Comparison of ENCODE assay signal across 15 cellular contexts in the genomic region with DNA sequence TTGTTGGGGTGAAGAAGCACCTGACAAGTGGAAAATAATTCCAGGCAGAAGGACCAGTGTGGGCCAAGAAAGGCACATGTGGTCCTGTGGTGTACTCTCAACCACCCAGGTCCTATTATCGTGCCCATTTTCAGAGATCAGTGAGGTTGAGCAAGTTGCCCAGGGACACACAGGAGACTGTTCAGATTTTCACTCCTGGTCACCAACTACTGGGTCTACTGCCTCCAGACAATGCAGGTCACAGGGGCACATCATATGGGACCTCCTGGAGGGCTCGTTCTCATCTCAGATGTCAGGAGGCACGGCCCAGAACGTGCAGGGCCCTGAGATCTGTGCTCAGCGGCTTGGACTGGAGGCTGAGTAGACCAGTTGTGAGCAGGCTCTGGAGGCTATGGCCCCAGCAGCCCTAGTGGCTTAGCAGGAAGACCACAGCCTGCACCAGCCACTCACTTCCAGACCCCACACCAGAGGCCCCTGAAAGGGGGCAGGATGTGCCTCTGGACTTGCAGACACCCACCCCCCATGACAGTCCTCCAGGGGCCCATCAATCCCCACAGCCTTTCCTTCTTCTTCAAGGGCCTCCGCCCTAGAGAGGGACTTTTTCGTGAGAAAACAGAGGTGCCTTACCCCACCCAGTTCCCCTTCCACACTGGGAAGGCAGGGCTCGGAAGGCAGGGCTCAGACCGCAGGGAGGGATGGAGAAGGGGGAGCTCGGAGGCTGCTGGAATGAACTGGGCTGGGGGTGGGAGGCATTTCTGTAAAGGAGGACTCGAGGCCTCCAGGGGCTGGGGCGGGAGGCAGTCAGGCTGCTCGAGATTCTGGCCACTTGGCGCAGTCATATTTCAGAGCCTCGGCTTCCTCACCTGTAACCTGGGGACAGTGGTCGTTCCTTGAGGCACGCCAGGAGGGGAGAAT.
DNase-seq lines count a peak whose midpoint lies in the region; ATAC-seq, FAIRE-seq and TF ChIP-seq lines count a peak whose summit lies in the region.
"Had no signal": no experiment of that assay in that cellular context is flagged by ENCODE, and none has a peak within 500 bp of the region (broad histone marks: within the 10 kb centered on the region; RNA-seq: fewer than 3 reads in every experiment).

No MANE protein-coding gene starts in this region.

- no peak overlapping the region for H3K18ac ChIP-seq in mesendoderm (ENCODE audit: low read length)

- H3K9me3 ChIP-seq in astrocyte (ENCODE audit: insufficient read depth, low read depth, low read length) = no peaks in the 10 kb centered on the region
- no peaks in the 10 kb centered on the region for H3K9me3 ChIP-seq in gastrocnemius medialis
- H3K9me3 ChIP-seq: neutrophil, SJSA1 had no signal

- peak overlapping the region; percentile 53 for H3K9ac ChIP-seq in astrocyte (ENCODE audit: low read length)
- no peak overlapping the region for H3K9ac ChIP-seq in mesendoderm (ENCODE audit: low read length)

- H3K4me3 ChIP-seq in ACC112 (ENCODE audit: low read depth, low read length) = peak overlapping the region; percentile 67
- H3K4me3 ChIP-seq in astrocyte (ENCODE audit: insufficient read depth, low read depth, low read length) = peak overlapping the region; percentile 25
- H3K4me3 ChIP-seq in gastrocnemius medialis = peak overlapping the region; percentile 23 to 41 (median 34)
- H3K4me3 ChIP-seq in mesendoderm (ENCODE audit: low read length) = no peak overlapping the region
- H3K4me3 ChIP-seq: GM12878, SJSA1 had no signal

- H3K79me2 ChIP-seq in ACC112 (ENCODE audit: control insufficient read depth, insufficient read depth, low read length, unreplicated experiment) (no peaks in the 10 kb centered on the region), astrocyte (ENCODE audit: insufficient read depth, low read length) (no peaks in the 10 kb centered on the region), mesendoderm (ENCODE audit: control insufficient read depth, insufficient read depth, low read length) (no peaks in the 10 kb centered on the region)

- TF ChIP-seq CTCF in astrocyte (IDR thresholded peaks at IDR 0.05; ENCODE audit: insufficient read depth, low read depth, low read length) (no peak), gastrocnemius medialis (IDR thresholded peaks at IDR 0.05 in 4 of 5, conservative IDR thresholded peaks at IDR 0.05 in 1 of 5) (no peak)

- FAIRE-seq in astrocyte (lab: Jason Lieb, UNC) = no peak
- FAIRE-seq: GM12878 had no signal

- no peak for TF ChIP-seq POLR2A in gastrocnemius medialis (IDR thresholded peaks at IDR 0.05)

- no peak overlapping the region for H4K5ac ChIP-seq in mesendoderm (ENCODE audit: low read length)

- in situ Hi-C loops in gastrocnemius medialis (cut with MboI; ENCODE audit: low sequenced_read_pairs in 4 of 4) = no loop called here

- peak overlapping the region; percentile 98 for H2AFZ ChIP-seq in ACC112 (ENCODE audit: low read length, unreplicated experiment)
- H2AFZ ChIP-seq in astrocyte (ENCODE audit: low read depth, low read length) = peak overlapping the region; percentile 75

- no peaks in the 10 kb centered on the region for H3K36me3 Mint-ChIP-seq in astrocyte (ENCODE audit: low read depth, unreplicated experiment)

- H2AK5ac ChIP-seq in mesendoderm (ENCODE audit: low read length) = no peak overlapping the region

- no peaks in the 10 kb centered on the region for H3K79me1 ChIP-seq in mesendoderm (ENCODE audit: low read length)

- ATAC-seq in left ventricle myocardium superior (peak; percentile 2), gastrocnemius medialis (no peak)
- ATAC-seq: GM12878 had no signal

- H4K20me1 ChIP-seq in astrocyte (ENCODE audit: insufficient read depth, low read length) = no peaks in the 10 kb centered on the region

- H3K4me1 ChIP-seq in ACC112 (ENCODE audit: control insufficient read depth, insufficient read depth, low read length, unreplicated experiment) (peaks cover 28% of the 10 kb centered on the region), astrocyte (ENCODE audit: insufficient read depth, low read length) (peaks cover 14% of the 10 kb centered on the region), gastrocnemius medialis (peaks cover 9 to 18% of the 10 kb centered on the region in 2 donors), mesendoderm (ENCODE audit: control insufficient read depth, low read depth, low read length) (no peaks in the 10 kb centered on the region)
- H3K4me1 ChIP-seq: SJSA1 had no signal

- H3K27ac ChIP-seq in ACC112 (ENCODE audit: low read depth, low read length) = peak overlapping the region; percentile 27; the same call in 1 of the 2 replicates
- H3K27ac ChIP-seq in astrocyte (ENCODE audit: low read depth, low read length) = peak overlapping the region; percentile 23
- peak overlapping the region; percentile 30 to 65 (median 56) for H3K27ac ChIP-seq in gastrocnemius medialis
- H3K27ac ChIP-seq in mesendoderm (ENCODE audit: low read depth, low read length) = no peak overlapping the region
- H3K27ac ChIP-seq: neutrophil, SJSA1 had no signal

- no peak overlapping the region for H4K8ac ChIP-seq in mesendoderm (ENCODE audit: low read depth, low read length)

- no peak overlapping the region for H2BK120ac ChIP-seq in mesendoderm (ENCODE audit: low read depth, low read length)

- intact Hi-C loops in left ventricle myocardium superior (cut with micrococcal nuclease) (no loop called here), gastrocnemius medialis (cut with DNase I; ENCODE audit: low total_unique reads) (loop anchor here (5.0 kb wide), 1 partner anchor 76 kb away; no protein-coding TSS in a partner anchor)

- peaks cover 26% of the 10 kb centered on the region for H3K4me1 Mint-ChIP-seq in astrocyte (ENCODE audit: low read depth, unreplicated experiment)
- H3K4me1 Mint-ChIP-seq: activated B cell treated with CpG ODN at 0.5 μM for 24 hours had no signal

- H3K23ac ChIP-seq in mesendoderm (ENCODE audit: low read length) = no peak overlapping the region

- no peak for DNase-seq in astrocyte (ENCODE audit: low read depth)
- DNase-seq in left ventricle myocardium superior = no peak
- DNase-seq in gastrocnemius medialis = no peak
- DNase-seq in NCI-H748 treated with DMSO at 0.1 percent for 48 hours (lab: John Stamatoyannopoulos, UW) = no peak
- DNase-seq in mesendoderm = no peak
- no peak for DNase-seq in amniotic stem cell (lab: John Stamatoyannopoulos, UW)
- DNase-seq in HPDE6-E6E7 (ENCODE audit: extremely low spot score) = no peak
- DNase-seq: activated B cell treated with CpG ODN at 0.5 μM for 24 hours; NCI-H1436; NCI-H774; stimulated activated CD4-positive, alpha-beta T cell treated with anti-CD3 and anti-CD28 coated beads, Interleukin-4, amount 100 ng/mL, for 4 hours had no signal

- WGBS in mesendoderm (ENCODE audit: extremely low coverage, insufficient coverage, low lambda C conversion rate) = no CpG with 5 or more reads among the region's 17 CpGs

- H3K27ac Mint-ChIP-seq in astrocyte (ENCODE audit: unreplicated experiment) = no peak overlapping the region
- H3K27ac Mint-ChIP-seq: activated B cell treated with CpG ODN at 0.5 μM for 24 hours had no signal

- no peak overlapping the region for H3K56ac ChIP-seq in mesendoderm (ENCODE audit: low read length)

- no peaks in the 10 kb centered on the region; the same call in 1 of the 2 replicates for H3K27me3 ChIP-seq in ACC112 (ENCODE audit: insufficient read depth, low read length)
- peaks cover 12% of the 10 kb centered on the region for H3K27me3 ChIP-seq in astrocyte (ENCODE audit: insufficient read depth, low read length)
- H3K27me3 ChIP-seq in gastrocnemius medialis = no peaks in the 10 kb centered on the region
- no peaks in the 10 kb centered on the region for H3K27me3 ChIP-seq in mesendoderm (ENCODE audit: insufficient read depth, low read length, poor library complexity)
- H3K27me3 ChIP-seq: neutrophil, SJSA1 had no signal

- no peak overlapping the region for H3K4ac ChIP-seq in mesendoderm (ENCODE audit: low read depth, low read length)

- H3K4me2 ChIP-seq in astrocyte (ENCODE audit: low read length) (peak overlapping the region; percentile 83), mesendoderm (ENCODE audit: low read length) (no peak overlapping the region)

- H3K27me3 Mint-ChIP-seq in astrocyte (ENCODE audit: low read depth, unreplicated experiment) = peaks cover 27% of the 10 kb centered on the region

- H2BK15ac ChIP-seq in mesendoderm (replicated peaks; ENCODE audit: low read depth) = no peak overlapping the region

- H3K36me3 ChIP-seq in ACC112 (ENCODE audit: insufficient read depth, low read length) (no peaks in the 10 kb centered on the region), astrocyte (ENCODE audit: insufficient read depth, low read length) (no peaks in the 10 kb centered on the region), gastrocnemius medialis (no peaks in the 10 kb centered on the region), mesendoderm (ENCODE audit: control insufficient read depth, insufficient read depth, low read length) (no peaks in the 10 kb centered on the region)
- H3K36me3 ChIP-seq: neutrophil, SJSA1 had no signal

- peaks cover 2% of the 10 kb centered on the region for H3K9me3 Mint-ChIP-seq in astrocyte (ENCODE audit: unreplicated experiment)
- H3K9me3 Mint-ChIP-seq: activated B cell treated with CpG ODN at 0.5 μM for 24 hours had no signal

- H3K4me3 Mint-ChIP-seq in astrocyte (ENCODE audit: unreplicated experiment) = no peak overlapping the region
- H3K4me3 Mint-ChIP-seq: activated B cell treated with CpG ODN at 0.5 μM for 24 hours had no signal

- no peak overlapping the region for H2BK5ac ChIP-seq in mesendoderm (ENCODE audit: low read length)
